Comparison of ENCODE assay signal across 8 cellular contexts in genomic region chr3:129230311-129231019, GRCh38. TPM values are rescaled to one million over a fixed set of nuclear protein-coding genes. Genes with fewer than 3 reads are reported as not detected.
DNase-seq lines count a peak whose midpoint lies in the region; ATAC-seq and TF ChIP-seq lines count a peak whose summit lies in the region.

No MANE protein-coding gene starts in this region.

- peak; percentile 62 for DNase-seq in GM04504 (ENCODE audit: low read depth)
- DNase-seq in PC-9: peak; percentile 60 to 91
- peak; percentile 83 for DNase-seq in choroid plexus epithelial cell (ENCODE audit: low read depth)
- no peak for DNase-seq in hepatic stellate cell (ENCODE audit: low spot score)

- CTCF ChIA-PET in PC-9 (lab: Charles Lee): interaction anchor here (0.6 to 1.2 kb wide), 5 partner anchors 15 to 69 kb away, joined by 4 to 9 read pairs (median 6); no protein-coding TSS in a partner anchor

- H3F3A ChIP-seq in PC-9 (ENCODE audit: insufficient read depth, low read depth): peaks cover 58% of the 10 kb centered on the region

- H3K36me3 ChIP-seq in PC-9 (ENCODE audit: low read depth): no peaks in the 10 kb centered on the region
- H3K36me3 ChIP-seq in neutrophil: peaks cover under 1% of the 10 kb centered on the region

- no peaks in the 10 kb centered on the region for H4K20me1 ChIP-seq in PC-9 (ENCODE audit: insufficient read depth)

- POLR2A ChIA-PET in PC-9 (lab: Charles Lee; ENCODE audit: unreplicated experiment): interaction anchor here (0.7 to 1.1 kb wide), 5 partner anchors 9 to 226 kb away, joined by 3 to 16 read pairs (median 4); no protein-coding TSS in a partner anchor

- H3K4me3 ChIP-seq in PC-9: no peak overlapping the region
- no peak overlapping the region for H3K4me3 ChIP-seq in choroid plexus epithelial cell (ENCODE audit: low read depth, low read length)
- peak overlapping the region; percentile 66 to 69 for H3K4me3 ChIP-seq in neutrophil (ENCODE audit: low read depth in 1 of 2, low read length in 1 of 2)

- BruUV-seq in PC-9 (replicated peaks; lab: Mats Ljungman, UMichigan): TSS peak; percentile 83

- H3K9me2 ChIP-seq in PC-9 (ENCODE audit: insufficient read depth): no peaks in the 10 kb centered on the region

- no peak for ATAC-seq in HG02970 (IDR thresholded peaks at IDR 0.05; ENCODE audit: low FRiP score, unreplicated experiment)
- ATAC-seq in HG02588 (IDR thresholded peaks at IDR 0.05; ENCODE audit: unreplicated experiment): no peak
- ATAC-seq in HG03159 (IDR thresholded peaks at IDR 0.05; ENCODE audit: unreplicated experiment): no peak

- peaks cover 57% of the 10 kb centered on the region for H3K4me1 ChIP-seq in PC-9 (replicated peaks; ENCODE audit: insufficient read depth)
- peaks cover 86 to 98% of the 10 kb centered on the region in 2 experiments for H3K4me1 ChIP-seq in neutrophil (ENCODE audit: control insufficient read depth in 1 of 2, insufficient read depth in 1 of 2, low read depth in 1 of 2, low read length in 1 of 2)

- H2AFZ ChIP-seq in PC-9: no peak overlapping the region

- no peak for TF ChIP-seq CTCF in PC-9 (conservative IDR thresholded peaks at IDR 0.05)
- TF ChIP-seq CTCF in choroid plexus epithelial cell (conservative IDR thresholded peaks at IDR 0.05; ENCODE audit: low read depth, low read length): no peak
- no peak for TF ChIP-seq CTCF in neutrophil (IDR thresholded peaks at IDR 0.05)

- H3K4me2 ChIP-seq in PC-9: peak overlapping the region; percentile 53

- intact Hi-C loops in PC-9 (cut with micrococcal nuclease; ENCODE audit: unreplicated experiment): loop anchor here (1.0 kb wide), 1 partner anchor 10 kb away; no protein-coding TSS in a partner anchor

- peak overlapping the region; percentile 82 for H3K27ac ChIP-seq in PC-9
- H3K27ac ChIP-seq in neutrophil: peak overlapping the region; percentile 98

- H3K9me3 ChIP-seq in PC-9 (ENCODE audit: insufficient read depth, low read depth) (no peaks in the 10 kb centered on the region), neutrophil (no peaks in the 10 kb centered on the region)

- H3K27me3 ChIP-seq in PC-9 (ENCODE audit: insufficient read depth, low read depth): no peaks in the 10 kb centered on the region
- H3K27me3 ChIP-seq in neutrophil: no peaks in the 10 kb centered on the region

- H3K79me2 ChIP-seq in PC-9 (ENCODE audit: low read depth): no peaks in the 10 kb centered on the region

RNA-seq across cellular contexts. Expression of gene COPG1, which starts 18.9 kb away (rescaled TPM):
- 195 and 212 TPM in 2 replicates for total RNA-seq in PC-9 (2021)

RNA-seq across cellular contexts. Expression of gene CNBP, which starts 46.8 kb away (rescaled TPM):
- 261 and 265 TPM in 2 replicates for total RNA-seq in PC-9 (2021)

RNA-seq across cellular contexts. Expression of gene HMCES, which starts 48.2 kb away (rescaled TPM):
- total RNA-seq in PC-9 (2021): 60.9 and 62.7 TPM in 2 replicates

Comparison
In these comparisons a context has a peak if more than half of its experiments do, and no peak if none do; other contexts are left out.
1. H3K4me3 ChIP-seq: peak in neutrophil (2 of 2); none in PC-9 (single experiment) and choroid plexus epithelial cell (single experiment).